ENCODE assay signal across 9 cellular contexts in genomic region chr18:22347624-22348511, GRCh38.
DNase-seq lines count a peak whose midpoint lies in the region; TF ChIP-seq lines count a peak whose summit lies in the region.
"Had no signal": no experiment of that assay in that cellular context is flagged by ENCODE, and none has a peak within 500 bp of the region (broad histone marks: within the 10 kb centered on the region; RNA-seq: fewer than 3 reads in every experiment).

No MANE protein-coding gene starts in this region.

- peaks cover 0 to 53% of the 10 kb centered on the region in 2 donors for H3K4me1 ChIP-seq in right atrium auricular region

- no peak for DNase-seq in H7
- peak; percentile 44 for DNase-seq in activated CD8-positive, alpha-beta memory T cell treated with anti-CD3 and anti-CD28 coated beads, Interleukin-2, amount 50 U/mL, for 4 hours
- no peak for DNase-seq in right atrium auricular region (ENCODE audit: low spot score)
- DNase-seq in retinal pigment epithelial cell (ENCODE audit: low read depth) = no peak
- DNase-seq in RKO (ENCODE audit: low spot score) = no peak
- no peak for DNase-seq in posterior cingulate gyrus
- no peak for DNase-seq in nucleus accumbens (lab: John Stamatoyannopoulos, UW)
- no peak for DNase-seq in middle frontal gyrus (ENCODE audit: extremely low spot score, low spot score)
- DNase-seq: stimulated activated CD4-positive, alpha-beta T cell treated with anti-CD3 and anti-CD28 coated beads, Interleukin-4, amount 100 ng/mL, for 1 hour had no signal

- intact Hi-C loops in posterior cingulate gyrus (cut with DNase I) = no loop called here

- peak overlapping the region; percentile 92 to 97 for H3K27ac ChIP-seq in right atrium auricular region

- no peaks in the 10 kb centered on the region for H3K36me3 ChIP-seq in H7 (replicated peaks; ENCODE audit: control insufficient read depth, insufficient read depth, low read length)
- no peaks in the 10 kb centered on the region for H3K36me3 ChIP-seq in right atrium auricular region

- peaks cover 60% of the 10 kb centered on the region for H3K27me3 ChIP-seq in H7 (ENCODE audit: control insufficient read depth, insufficient read depth, low read length)
- H3K27me3 ChIP-seq in right atrium auricular region = no peaks in the 10 kb centered on the region

- no peak for TF ChIP-seq CTCF in right atrium auricular region (IDR thresholded peaks at IDR 0.05)
- no peak for TF ChIP-seq CTCF in retinal pigment epithelial cell (conservative IDR thresholded peaks at IDR 0.05; ENCODE audit: low read depth, low read length)

- H3K9me3 ChIP-seq in right atrium auricular region = no peaks in the 10 kb centered on the region

- H3K4me3 ChIP-seq in H7 (ENCODE audit: insufficient read depth, low read depth, low read length) = peak overlapping the region; percentile 46
- peak overlapping the region; percentile 58 to 61 for H3K4me3 ChIP-seq in right atrium auricular region
- peak overlapping the region; percentile 51 for H3K4me3 ChIP-seq in retinal pigment epithelial cell (ENCODE audit: low read length)
